ENCODE assay signal across 13 cellular contexts in genomic region chr7:102914585-102914984, GRCh38. TPM values are rescaled to one million over a fixed set of nuclear protein-coding genes. Genes with fewer than 3 reads are reported as not detected.
DNase-seq lines count a peak whose midpoint lies in the region; ATAC-seq, FAIRE-seq and TF ChIP-seq lines count a peak whose summit lies in the region.
"Had no signal": no experiment of that assay in that cellular context is flagged by ENCODE, and none has a peak within 500 bp of the region (broad histone marks: within the 10 kb centered on the region; RNA-seq: fewer than 3 reads in every experiment).

No MANE protein-coding gene starts in this region.

- peaks cover 24% of the 10 kb centered on the region for H3K4me1 ChIP-seq in GM23248 (ENCODE audit: insufficient read depth)
- peaks cover 40% of the 10 kb centered on the region for H3K4me1 ChIP-seq in astrocyte (ENCODE audit: insufficient read depth, low read length)
- peaks cover 2% of the 10 kb centered on the region for H3K4me1 ChIP-seq in right cardiac atrium (ENCODE audit: control insufficient read depth, insufficient read depth, low read length)
- no peaks in the 10 kb centered on the region for H3K4me1 ChIP-seq in sigmoid colon
- H3K4me1 ChIP-seq in Caco-2, result no peaks in the 10 kb centered on the region

- no peak for TF ChIP-seq CTCF in astrocyte (IDR thresholded peaks at IDR 0.05; ENCODE audit: insufficient read depth, low read depth, low read length)
- no peak for TF ChIP-seq CTCF in sigmoid colon (IDR thresholded peaks at IDR 0.05)
- no peak for TF ChIP-seq CTCF in Caco-2 (IDR thresholded peaks at IDR 0.05; ENCODE audit: insufficient read depth in 1 of 2, low read depth in 1 of 2, low read length in 1 of 2, severe bottlenecking in 1 of 2, unreplicated experiment in 1 of 2)
- no peak for TF ChIP-seq CTCF in CD4-positive, alpha-beta T cell (IDR thresholded peaks at IDR 0.05)
- TF ChIP-seq CTCF in glutamatergic neuron (IDR thresholded peaks at IDR 0.05; ENCODE audit: partially characterized antibody, unreplicated experiment), result no peak

- POLR2A ChIA-PET in Caco-2 (lab: Charles Lee), result no interaction called here
- POLR2A ChIA-PET in CD4-positive, alpha-beta T cell (lab: Charles Lee), result no interaction called here

- H3K9me3 Mint-ChIP-seq in astrocyte (ENCODE audit: unreplicated experiment) (no peaks in the 10 kb centered on the region), Caco-2 (ENCODE audit: unreplicated experiment) (no peaks in the 10 kb centered on the region), glutamatergic neuron (ENCODE audit: unreplicated experiment) (peaks cover 2% of the 10 kb centered on the region)
- no peaks in the 10 kb centered on the region for H3K9me3 Mint-ChIP-seq in CD4-positive, alpha-beta T cell
- H3K9me3 Mint-ChIP-seq: natural killer cell had no signal

- no peak overlapping the region for H3K27ac ChIP-seq in GM23248
- H3K27ac ChIP-seq in astrocyte (ENCODE audit: low read depth, low read length), result peak overlapping the region; percentile 87
- H3K27ac ChIP-seq in right cardiac atrium (ENCODE audit: low read length), result peak overlapping the region; percentile 58
- peak overlapping the region in 2 of 4 donors; percentile 19 to 28 for H3K27ac ChIP-seq in sigmoid colon
- no peak overlapping the region for H3K27ac ChIP-seq in CD4-positive, alpha-beta T cell (ENCODE audit: low read depth, low read length)
- H3K27ac ChIP-seq: KMS-11 had no signal

- H3K4me3 Mint-ChIP-seq in astrocyte (ENCODE audit: unreplicated experiment), result peak overlapping the region; percentile 87
- no peak overlapping the region for H3K4me3 Mint-ChIP-seq in Caco-2 (ENCODE audit: unreplicated experiment)
- no peak overlapping the region for H3K4me3 Mint-ChIP-seq in CD4-positive, alpha-beta T cell
- no peak overlapping the region for H3K4me3 Mint-ChIP-seq in glutamatergic neuron (ENCODE audit: unreplicated experiment)
- H3K4me3 Mint-ChIP-seq: natural killer cell had no signal

- no peak for TF ChIP-seq EP300 in sigmoid colon (IDR thresholded peaks at IDR 0.05)

- no peaks in the 10 kb centered on the region for H3F3A ChIP-seq in GM23248 (ENCODE audit: insufficient read depth)

- H3K36me3 Mint-ChIP-seq in astrocyte (ENCODE audit: low read depth, unreplicated experiment), result peaks cover 4% of the 10 kb centered on the region
- H3K36me3 Mint-ChIP-seq in Caco-2 (ENCODE audit: insufficient read depth, unreplicated experiment), result no peaks in the 10 kb centered on the region
- peaks cover 7% of the 10 kb centered on the region for H3K36me3 Mint-ChIP-seq in CD4-positive, alpha-beta T cell (ENCODE audit: low read depth)
- no peaks in the 10 kb centered on the region for H3K36me3 Mint-ChIP-seq in glutamatergic neuron (ENCODE audit: unreplicated experiment)
- H3K36me3 Mint-ChIP-seq: natural killer cell had no signal

- H4K20me1 ChIP-seq in GM23248 (ENCODE audit: insufficient read depth) (no peaks in the 10 kb centered on the region), astrocyte (ENCODE audit: insufficient read depth, low read length) (peaks cover 5% of the 10 kb centered on the region)

- H3K36me3 ChIP-seq in GM23248 (ENCODE audit: low read depth) (no peaks in the 10 kb centered on the region), astrocyte (ENCODE audit: insufficient read depth, low read length) (peaks cover 8% of the 10 kb centered on the region), sigmoid colon (no peaks in the 10 kb centered on the region), Caco-2 (ENCODE audit: control insufficient read depth, insufficient read depth, low read length) (no peaks in the 10 kb centered on the region)

- peaks cover 28% of the 10 kb centered on the region for H3K4me1 Mint-ChIP-seq in astrocyte (ENCODE audit: low read depth, unreplicated experiment)
- no peaks in the 10 kb centered on the region for H3K4me1 Mint-ChIP-seq in Caco-2 (ENCODE audit: low read depth, unreplicated experiment)
- H3K4me1 Mint-ChIP-seq in CD4-positive, alpha-beta T cell (ENCODE audit: low read depth), result peaks cover 5% of the 10 kb centered on the region
- H3K4me1 Mint-ChIP-seq in glutamatergic neuron (ENCODE audit: low read depth, unreplicated experiment), result peaks cover 8% of the 10 kb centered on the region
- H3K4me1 Mint-ChIP-seq: natural killer cell had no signal

- H3K27me3 ChIP-seq in GM23248 (replicated peaks; ENCODE audit: insufficient read depth) (no peaks in the 10 kb centered on the region), astrocyte (ENCODE audit: insufficient read depth, low read length) (no peaks in the 10 kb centered on the region), right cardiac atrium (ENCODE audit: control insufficient read depth, insufficient read depth) (no peaks in the 10 kb centered on the region), sigmoid colon (no peaks in the 10 kb centered on the region), Caco-2 (replicated peaks; ENCODE audit: control insufficient read depth, insufficient read depth, low read length) (no peaks in the 10 kb centered on the region)
- no peaks in the 10 kb centered on the region for H3K27me3 ChIP-seq in CD4-positive, alpha-beta T cell (ENCODE audit: control insufficient read depth, insufficient read depth, low read length)

- TF ChIP-seq POLR2A in sigmoid colon (IDR thresholded peaks at IDR 0.05), result no peak

- intact Hi-C loops in right cardiac atrium (cut with DNase I) (no loop called here), sigmoid colon (cut with DNase I) (no loop called here), Caco-2 (cut with micrococcal nuclease; ENCODE audit: unreplicated experiment) (no loop called here)
- intact Hi-C loops in CD4-positive, alpha-beta T cell (cut with DNase I, micrococcal nuclease), result no loop called here

- no TSS peak for BruUV-seq in Caco-2 (replicated peaks; lab: Mats Ljungman, UMichigan)

- in situ Hi-C loops in GM23248 (cut with MboI), result no loop called here

- H3K9ac ChIP-seq in GM23248 (no peak overlapping the region), astrocyte (ENCODE audit: low read length) (peak overlapping the region; percentile 93)
- H3K9ac ChIP-seq: KMS-11 had no signal

- no peak overlapping the region for H3K4me3 ChIP-seq in GM23248
- peak overlapping the region; percentile 90 for H3K4me3 ChIP-seq in astrocyte (ENCODE audit: insufficient read depth, low read depth, low read length)
- peak overlapping the region; percentile 20 for H3K4me3 ChIP-seq in right cardiac atrium (ENCODE audit: low read length)
- no peak overlapping the region for H3K4me3 ChIP-seq in sigmoid colon
- no peak overlapping the region for H3K4me3 ChIP-seq in Caco-2 (ENCODE audit: low read depth, low read length)

- DNase-seq in GM23248 (peak; percentile 62), astrocyte (ENCODE audit: low read depth) (peak; percentile 91), right cardiac atrium (peak; percentile 84 to 92 (median 85)), sigmoid colon (peak; percentile 77), Caco-2 (no peak), SKM-1 treated with dmso at 0.1 percent for 144 hours (lab: John Stamatoyannopoulos, UW; ENCODE audit: unreplicated experiment) (no peak), glutamatergic neuron (no peak)
- DNase-seq in CD4-positive, alpha-beta T cell, result no peak
- DNase-seq: amygdala, C1 segment of cervical spinal cord, natural killer cell, NCI-H526 had no signal

- WGBS in GM23248 (ENCODE audit: low coverage in 1 of 2, low lambda C conversion rate in 2 of 2, missing lambda C conversion rate in 2 of 2), 2 experiments, result 40 to 61% methylated on average over 8 of the region's 8 CpGs
- WGBS in right cardiac atrium, result 59% methylated on average over 8 of the region's 8 CpGs
- 75 to 87% methylated on average over 8 of the region's 8 CpGs for WGBS in sigmoid colon, 2 donors

- no peaks in the 10 kb centered on the region for H3K79me2 ChIP-seq in GM23248 (ENCODE audit: insufficient read depth)
- H3K79me2 ChIP-seq in astrocyte (ENCODE audit: insufficient read depth, low read length), result peaks cover 65% of the 10 kb centered on the region

- H2AFZ ChIP-seq in GM23248 (no peak overlapping the region), astrocyte (ENCODE audit: low read depth, low read length) (no peak overlapping the region)

- H3K4me2 ChIP-seq in GM23248 (ENCODE audit: unreplicated experiment) (no peak overlapping the region), astrocyte (ENCODE audit: low read length) (peak overlapping the region; percentile 87)
- H3K4me2 ChIP-seq: KMS-11 had no signal

- H3K27ac Mint-ChIP-seq in astrocyte (ENCODE audit: unreplicated experiment) (no peak overlapping the region), Caco-2 (ENCODE audit: unreplicated experiment) (no peak overlapping the region), glutamatergic neuron (ENCODE audit: unreplicated experiment) (no peak overlapping the region)
- H3K27ac Mint-ChIP-seq in CD4-positive, alpha-beta T cell, result no peak overlapping the region
- H3K27ac Mint-ChIP-seq: natural killer cell had no signal

- no peaks in the 10 kb centered on the region for H3K9me3 ChIP-seq in GM23248 (ENCODE audit: low read depth)
- no peaks in the 10 kb centered on the region for H3K9me3 ChIP-seq in astrocyte (ENCODE audit: insufficient read depth, low read depth, low read length)
- H3K9me3 ChIP-seq in right cardiac atrium (ENCODE audit: control insufficient read depth, low read length), result no peaks in the 10 kb centered on the region
- H3K9me3 ChIP-seq in sigmoid colon, result no peaks in the 10 kb centered on the region
- no peaks in the 10 kb centered on the region for H3K9me3 ChIP-seq in Caco-2
- H3K9me3 ChIP-seq in CD4-positive, alpha-beta T cell (ENCODE audit: control insufficient read depth, low read length), result no peaks in the 10 kb centered on the region

- H3K27me3 Mint-ChIP-seq in astrocyte (ENCODE audit: low read depth, unreplicated experiment), result no peaks in the 10 kb centered on the region
- H3K27me3 Mint-ChIP-seq in Caco-2 (ENCODE audit: insufficient read depth, unreplicated experiment), result no peaks in the 10 kb centered on the region
- no peaks in the 10 kb centered on the region for H3K27me3 Mint-ChIP-seq in CD4-positive, alpha-beta T cell
- H3K27me3 Mint-ChIP-seq in glutamatergic neuron (ENCODE audit: unreplicated experiment), result no peaks in the 10 kb centered on the region

- ATAC-seq in right cardiac atrium, result peak; percentile 96 to 97
- no peak for ATAC-seq in CD4-positive, alpha-beta T cell (ENCODE audit: poor library complexity)
- ATAC-seq: natural killer cell had no signal

- H3K9me2 ChIP-seq in GM23248 (ENCODE audit: insufficient read depth), result no peaks in the 10 kb centered on the region

- no peak for FAIRE-seq in astrocyte (lab: Jason Lieb, UNC)

- CTCF ChIA-PET in Caco-2 (lab: Charles Lee), result no interaction called here
- CTCF ChIA-PET in CD4-positive, alpha-beta T cell (lab: Charles Lee), result no interaction called here

RNA-seq across cellular contexts. Expression of gene LRRC17, which starts 1.8 kb away (rescaled TPM):
- 1.5 TPM in 1 of 2 replicates, not detected in the other for total RNA-seq in GM23248 (2014; rRNA removed; shearing (Covaris generic))
- polyA plus RNA-seq in GM23248 (2016; fragmentation: Nextera tagmentation; extraction: Ambion mirVana) (0.18 and 0.22 TPM in 2 replicates), right cardiac atrium (6.2 TPM), sigmoid colon (under 1 TPM in 2 of 3 donors, not detected in 1; 0.58 to 0.69 TPM)
- total RNA-seq in astrocyte (61.2 and 63.4 TPM in 2 replicates), right cardiac atrium (1 to 10 TPM; 3.0 to 6.7 (median 4.9) TPM), sigmoid colon (1 to 10 TPM in 3 of 4 donors, under 1 TPM in 1; 0.41 to 5.5 (median 1.8) TPM), Caco-2 (2022) (0.39 TPM in 1 of 2 replicates, not detected in the other), glutamatergic neuron (ENCODE audit: unreplicated experiment) (0.34 TPM)
- under 1 TPM in 1 of 2 experiments, not detected in 1; 0.22 TPM for total RNA-seq in CD4-positive, alpha-beta T cell

Comparison
In these comparisons a context has a peak if more than half of its experiments do, and no peak if none do; other contexts are left out.
1. DNase-seq: peak in GM23248 (single experiment), astrocyte (single experiment), right cardiac atrium (3 of 3) and sigmoid colon (single experiment); none in Caco-2 (0 of 2), SKM-1 treated with dmso at 0.1 percent for 144 hours (single experiment), CD4-positive, alpha-beta T cell (0 of 10) and glutamatergic neuron (single experiment).
2. H3K27ac ChIP-seq: peak in astrocyte (single experiment) and right cardiac atrium (single experiment); none in GM23248 (single experiment) and CD4-positive, alpha-beta T cell (single experiment).
3. H3K4me3 ChIP-seq: peak in astrocyte (single experiment) and right cardiac atrium (single experiment); none in GM23248 (single experiment), sigmoid colon (0 of 4) and Caco-2 (single experiment).